ENCODE assay signal across 11 cellular contexts in genomic region chr11:12853652-12854296, GRCh38.
DNase-seq lines count a peak whose midpoint lies in the region; ATAC-seq, FAIRE-seq and TF ChIP-seq lines count a peak whose summit lies in the region.
"Had no signal": no experiment of that assay in that cellular context is flagged by ENCODE, and none has a peak within 500 bp of the region (broad histone marks: within the 10 kb centered on the region; RNA-seq: fewer than 3 reads in every experiment).

No MANE protein-coding gene starts in this region.

- H3K4me3 ChIP-seq in liver (ENCODE audit: low read depth in 1 of 3, low read length in 3 of 3) (no peak overlapping the region), small intestine (ENCODE audit: low read depth in 1 of 2, low read length in 2 of 2) (no peak overlapping the region)
- H3K4me3 ChIP-seq: esophagus muscularis mucosa, GM23248 had no signal

- H3K9me3 ChIP-seq in liver (ENCODE audit: control insufficient read depth in 4 of 4, low read length in 3 of 4) (no peaks in the 10 kb centered on the region), small intestine (ENCODE audit: control insufficient read depth, low read depth) (no peaks in the 10 kb centered on the region)
- H3K9me3 ChIP-seq: esophagus muscularis mucosa had no signal

- no peaks in the 10 kb centered on the region for H3K36me3 Mint-ChIP-seq in activated CD4-positive, alpha-beta T cell treated with anti-CD3 and anti-CD28 coated beads, Interleukin-2, amount 10 ng/mL, durations not matched to agents 24 days and 14 days (ENCODE audit: low read depth)

- ATAC-seq in HG02938 (IDR thresholded peaks at IDR 0.05; ENCODE audit: unreplicated experiment), result no peak

- peak overlapping the region in 1 of 2 donors; percentile 68 for H3K9ac ChIP-seq in liver (ENCODE audit: low read depth in 1 of 2, low read length in 2 of 2)
- H3K9ac ChIP-seq: GM23248 had no signal

- no peaks in the 10 kb centered on the region for H3K9me3 Mint-ChIP-seq in activated CD4-positive, alpha-beta T cell treated with anti-CD3 and anti-CD28 coated beads, Interleukin-2, amount 10 ng/mL, durations not matched to agents 24 days and 14 days

- TF ChIP-seq CTCF in liver (IDR thresholded peaks at IDR 0.05; ENCODE audit: low read depth, low read length, missing input control), result no peak

- peak; percentile 77 for TF ChIP-seq POLR2A in erythroblast (IDR thresholded peaks at IDR 0.05; ENCODE audit: low read length)

- peaks cover 16% of the 10 kb centered on the region for H3K27me3 Mint-ChIP-seq in activated CD4-positive, alpha-beta T cell treated with anti-CD3 and anti-CD28 coated beads, Interleukin-2, amount 10 ng/mL, durations not matched to agents 24 days and 14 days

- H3K27ac Mint-ChIP-seq in activated CD4-positive, alpha-beta T cell treated with anti-CD3 and anti-CD28 coated beads, Interleukin-2, amount 10 ng/mL, durations not matched to agents 24 days and 14 days, result no peak overlapping the region

- intact Hi-C loops in activated CD4-positive, alpha-beta T cell treated with anti-CD3 and anti-CD28 coated beads, Interleukin-2, amount 10 ng/mL, durations not matched to agents 24 days and 14 days (cut with micrococcal nuclease), result no loop called here

- no peak overlapping the region for H3K4me3 Mint-ChIP-seq in activated CD4-positive, alpha-beta T cell treated with anti-CD3 and anti-CD28 coated beads, Interleukin-2, amount 10 ng/mL, durations not matched to agents 24 days and 14 days

- no peak for FAIRE-seq in small intestine (lab: Jason Lieb, UNC)

- peak overlapping the region; percentile 18 to 57 for H3K27ac ChIP-seq in liver (ENCODE audit: low read depth in 1 of 2, low read length in 2 of 2)
- H3K27ac ChIP-seq in small intestine (ENCODE audit: low read depth in 1 of 2, low read length in 1 of 2), result peak overlapping the region; percentile 52 to 89
- H3K27ac ChIP-seq: GM23248 had no signal

- H3K4me1 Mint-ChIP-seq in activated CD4-positive, alpha-beta T cell treated with anti-CD3 and anti-CD28 coated beads, Interleukin-2, amount 10 ng/mL, durations not matched to agents 24 days and 14 days, result peaks cover 7% of the 10 kb centered on the region

- no peaks in the 10 kb centered on the region for H3K27me3 ChIP-seq in liver (ENCODE audit: control insufficient read depth in 4 of 4, insufficient read depth in 4 of 4, low read length in 3 of 4)
- H3K27me3 ChIP-seq in small intestine (ENCODE audit: control insufficient read depth in 2 of 2, insufficient read depth in 2 of 2, low read length in 2 of 2), result no peaks in the 10 kb centered on the region
- H3K27me3 ChIP-seq: esophagus muscularis mucosa had no signal

- WGBS in liver, result 18% methylated on average over 7 of the region's 7 CpGs
- WGBS in small intestine, 3 donors, result 11 to 44% (median 26%) methylated on average over 7 of the region's 7 CpGs

- peaks cover 17 to 35% (median 24%) of the 10 kb centered on the region in 4 donors for H3K4me1 ChIP-seq in liver (ENCODE audit: control insufficient read depth in 4 of 4, insufficient read depth in 4 of 4, low read length in 3 of 4)
- peaks cover 3 to 6% of the 10 kb centered on the region in 2 donors for H3K4me1 ChIP-seq in small intestine (ENCODE audit: control insufficient read depth in 2 of 2, insufficient read depth in 1 of 2, low read depth in 1 of 2, low read length in 1 of 2)

- DNase-seq in NCI-H2227 (lab: John Stamatoyannopoulos, UW; ENCODE audit: unreplicated experiment), result peak; percentile 29
- peak; percentile 51 to 79 for DNase-seq in erythroblast (lab: John Stamatoyannopoulos, UW)
- DNase-seq in small intestine, result peak; percentile 97
- no peak for DNase-seq in HuH-7.5 (ENCODE audit: low spot score)
- no peak for DNase-seq in activated CD4-positive, alpha-beta T cell treated with anti-CD3 and anti-CD28 coated beads, Interleukin-2, amount 10 ng/mL, durations not matched to agents 24 days and 14 days
- DNase-seq in activated T-cell treated with anti-CD3 and anti-CD28 coated beads, Interleukin-2, amount 50 U/mL, for 1 hour, result no peak
- DNase-seq: GM23248, posterior cingulate gyrus had no signal

- H3K36me3 ChIP-seq in liver (ENCODE audit: control insufficient read depth in 4 of 4, insufficient read depth in 3 of 4, low read depth in 1 of 4, low read length in 3 of 4), result peaks cover 0 to 1% (median 0%) of the 10 kb centered on the region in 4 donors
- H3K36me3 ChIP-seq in small intestine (ENCODE audit: control insufficient read depth in 2 of 2, insufficient read depth in 2 of 2, low read length in 2 of 2), result no peaks in the 10 kb centered on the region
- H3K36me3 ChIP-seq: esophagus muscularis mucosa had no signal

- TF ChIP-seq RAD21 in liver (IDR thresholded peaks at IDR 0.05), result peak; percentile 36 to 41

TF ChIP-seq in liver, 16 proteins besides CTCF, POLR2A, EP300 and RAD21:
- TF ChIP-seq RXRA (IDR thresholded peaks at IDR 0.05), result peak; percentile 72 to 89
- TF ChIP-seq GABPA (IDR thresholded peaks at IDR 0.05 in 1 of 2, conservative IDR thresholded peaks at IDR 0.05 in 1 of 2), result peak in 1 of 2 donors; percentile 23
- peak; percentile 36 for TF ChIP-seq MAX (IDR thresholded peaks at IDR 0.05)
- TF ChIP-seq TAF1 (conservative IDR thresholded peaks at IDR 0.05), result no peak
- peak; percentile 85 for TF ChIP-seq NR2F2 (IDR thresholded peaks at IDR 0.05)
- TF ChIP-seq ZBTB33 (IDR thresholded peaks at IDR 0.05), result peak; percentile 64
- peak; percentile 96 for TF ChIP-seq SP1 (IDR thresholded peaks at IDR 0.05)
- TF ChIP-seq ATF3 (IDR thresholded peaks at IDR 0.05), result peak; percentile 57
- TF ChIP-seq EGR1 (IDR thresholded peaks at IDR 0.05; ENCODE audit: low read depth in 2 of 2), result no peak
- TF ChIP-seq YY1 (IDR thresholded peaks at IDR 0.05), result peak; percentile 69
- peak; percentile 52 for TF ChIP-seq REST (IDR thresholded peaks at IDR 0.05)
- no peak for TF ChIP-seq FOXA1 (IDR thresholded peaks at IDR 0.05)
- peak; percentile 80 to 84 for TF ChIP-seq JUND (IDR thresholded peaks at IDR 0.05)
- TF ChIP-seq HNF4A (conservative IDR thresholded peaks at IDR 0.05), result peak; percentile 74 to 84
- TF ChIP-seq HNF4G (IDR thresholded peaks at IDR 0.05), result peak; percentile 43
- peak; percentile 16 for TF ChIP-seq FOXA2 (IDR thresholded peaks at IDR 0.05)

Comparison
In these comparisons a context has a peak if more than half of its experiments do, and no peak if none do; other contexts are left out.
1. DNase-seq: peak in NCI-H2227 (single experiment), erythroblast (2 of 2) and small intestine (single experiment); none in HuH-7.5 (single experiment), activated CD4-positive, alpha-beta T cell treated with anti-CD3 and anti-CD28 coated beads, Interleukin-2, amount 10 ng/mL, durations not matched to agents 24 days and 14 days (single experiment) and activated T-cell treated with anti-CD3 and anti-CD28 coated beads, Interleukin-2, amount 50 U/mL, for 1 hour (single experiment).